In the genomic region with DNA sequence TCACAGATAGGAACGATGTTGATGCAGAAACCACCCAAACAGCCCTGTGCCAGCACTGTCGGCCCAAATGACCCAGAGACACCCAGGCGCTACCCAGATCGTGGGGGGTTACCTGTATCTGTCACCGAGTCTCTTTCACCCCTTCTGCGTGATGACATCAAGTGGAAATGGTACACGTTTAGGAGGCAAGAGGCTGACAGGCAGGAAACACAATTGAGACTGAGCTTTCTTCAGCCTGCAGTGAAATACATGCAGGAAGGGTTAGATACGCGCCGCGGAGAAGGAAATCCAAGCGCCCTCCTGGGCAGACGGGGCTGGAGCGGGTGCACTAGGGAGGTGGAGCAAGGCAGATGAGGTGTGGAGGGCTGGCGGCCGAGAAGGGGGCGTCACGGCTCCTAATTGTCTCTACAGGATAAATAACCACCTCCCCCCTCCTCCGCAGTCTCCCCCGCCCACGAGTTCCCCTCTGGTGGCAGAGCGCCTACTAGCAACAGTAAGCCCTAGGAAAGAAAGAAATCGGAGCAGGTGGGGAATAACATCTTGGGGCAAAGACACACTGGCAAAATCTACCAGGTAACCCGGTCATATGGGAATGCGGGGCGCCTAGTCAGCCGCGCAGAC, we compare ENCODE assay signal across 8 cellular contexts. TPM values are rescaled to one million over a fixed set of nuclear protein-coding genes. Genes with fewer than 3 reads are reported as not detected.
DNase-seq lines count a peak whose midpoint lies in the region; ATAC-seq and TF ChIP-seq lines count a peak whose summit lies in the region.

TSS of gene RNF152 (minus strand) at position 325 of the 621 bp plus-strand sequence. CDS start 76,544 bp downstream, outside the sequence.

- H3K27me3 ChIP-seq in GM06990 (replicated peaks; ENCODE audit: control insufficient read depth, insufficient read depth, low read length) (no peaks in the 10 kb centered on the region; the same call in none of the 2 replicates), adrenal gland (no peaks in the 10 kb centered on the region), heart right ventricle (peaks cover 0 to 61% (median 0%) of the 10 kb centered on the region in 7 donors), parathyroid adenoma (ENCODE audit: control insufficient read depth, insufficient read depth, low read length) (no peaks in the 10 kb centered on the region)

- peak within 1 kb of the TSS in 3 of 5 donors; percentile 67 to 90 (median 82) for H3K27ac ChIP-seq in adrenal gland
- peak within 1 kb of the TSS; percentile 79 to 96 (median 90) for H3K27ac ChIP-seq in heart right ventricle
- H3K27ac ChIP-seq in parathyroid adenoma: peak within 1 kb of the TSS; percentile 76

- ATAC-seq in heart right ventricle (peak in 7 of 8 donors; percentile 5 to 34 (median 24)), GM18517 (IDR thresholded peaks at IDR 0.05; ENCODE audit: unreplicated experiment) (no peak)

- peaks cover 3% of the 10 kb centered on the region for H3K79me2 ChIP-seq in parathyroid adenoma

- H3K4me1 ChIP-seq in adrenal gland (replicated peaks in 1 of 2) (peaks cover 21 to 27% of the 10 kb centered on the region in 2 donors), heart right ventricle (peaks cover 0 to 64% (median 32%) of the 10 kb centered on the region in 9 donors), parathyroid adenoma (peaks cover 27% of the 10 kb centered on the region)

- peak within 1 kb of the TSS; percentile 92 for H2AFZ ChIP-seq in parathyroid adenoma

- peak within 1 kb of the TSS; percentile 82 for H3K4me2 ChIP-seq in parathyroid adenoma (ENCODE audit: low read length)

- peak within 1 kb of the TSS; percentile 67 for H3K4me3 ChIP-seq in GM06990 (replicated peaks; ENCODE audit: low read depth, low read length)
- peak within 1 kb of the TSS; percentile 3 to 76 (median 62) for H3K4me3 ChIP-seq in adrenal gland
- H3K4me3 ChIP-seq in heart right ventricle: peak within 1 kb of the TSS; percentile 32 to 97 (median 90)
- H3K4me3 ChIP-seq in parathyroid adenoma (ENCODE audit: low read depth, low read length): peak within 1 kb of the TSS; percentile 57

- WGBS in adrenal gland, 4 donors: 1 to 3% (median 2%) methylated on average over 24 to 28 of the region's 28 CpGs
- WGBS in heart right ventricle, 2 donors: 6 to 9% methylated on average over 24 to 28 of the region's 28 CpGs

- TF ChIP-seq CTCF in GM06990 (IDR thresholded peaks at IDR 0.05; ENCODE audit: insufficient read depth, low read length, poor library complexity, severe bottlenecking) (no peak), adrenal gland (IDR thresholded peaks at IDR 0.05) (peak in 2 of 6 experiments; percentile 13 to 18), heart right ventricle (IDR thresholded peaks at IDR 0.05) (peak in 4 of 9 donors; percentile 4 to 21 (median 14)), parathyroid adenoma (IDR thresholded peaks at IDR 0.05) (no peak)

- H3K36me3 ChIP-seq in GM06990 (ENCODE audit: control insufficient read depth, insufficient read depth, low read length) (no peaks in the 10 kb centered on the region), adrenal gland (replicated peaks in 1 of 2) (no peaks in the 10 kb centered on the region), heart right ventricle (peaks cover 0 to 32% (median 5%) of the 10 kb centered on the region in 9 donors), parathyroid adenoma (ENCODE audit: control insufficient read depth, insufficient read depth, low read length) (no peaks in the 10 kb centered on the region)

- H3K9ac ChIP-seq in parathyroid adenoma: peak within 1 kb of the TSS; percentile 17

- TF ChIP-seq POLR2A in adrenal gland (IDR thresholded peaks at IDR 0.05): no peak

- intact Hi-C loops in adrenal gland (cut with DNase I): loop anchor here in 1 of 2 donors (2.0 kb wide), 1 partner anchor 256 kb away; no protein-coding TSS in a partner anchor
- intact Hi-C loops in heart right ventricle (cut with DNase I): loop anchor here in 9 of 10 donors (2.0 to 10.0 kb wide), 11 partner anchors 145 to 338 kb away; no protein-coding TSS in a partner anchor

- DNase-seq in GM06990 (ENCODE audit: extremely low read depth, insufficient read length) (peak; percentile 22), NCI-H748 (lab: John Stamatoyannopoulos, UW; ENCODE audit: unreplicated experiment) (peak; percentile 83), adrenal gland (peak; percentile 21 to 73 (median 39)), heart right ventricle (peak; percentile 33 to 44), NCI-H2029 (lab: John Stamatoyannopoulos, UW) (no peak), NCI-H1048 (lab: John Stamatoyannopoulos, UW) (no peak)

- no peaks in the 10 kb centered on the region for H3K9me3 ChIP-seq in adrenal gland (replicated peaks in 1 of 3)
- no peaks in the 10 kb centered on the region for H3K9me3 ChIP-seq in heart right ventricle
- H3K9me3 ChIP-seq in parathyroid adenoma (ENCODE audit: control insufficient read depth, low read length): no peaks in the 10 kb centered on the region

RNA-seq across cellular contexts. Expression of gene RNF152, which starts in this region (rescaled TPM):
- total RNA-seq in adrenal gland (10 to 100 TPM in 7 of 8 donors, 1 to 10 TPM in 1; 6.0 to 31.1 (median 17.6) TPM), heart right ventricle (10 to 100 TPM in 8 of 10 donors, 1 to 10 TPM in 2; 8.6 to 19.1 (median 11.3) TPM)
- polyA plus RNA-seq in adrenal gland (1 to 10 TPM; 1.5 to 3.5 (median 2.7) TPM), heart right ventricle (1 to 10 TPM; 1.7 to 2.7 TPM)

Comparison
In these comparisons a context has a peak if more than half of its experiments do, and no peak if none do; other contexts are left out.
1. DNase-seq: peak in GM06990 (single experiment), NCI-H748 (single experiment), adrenal gland (7 of 7) and heart right ventricle (2 of 2); none in NCI-H2029 (single experiment) and NCI-H1048 (single experiment).
2. Peak in every context shown above with its lines, with median percentiles within 50 percentile points of each other: H3K4me3 ChIP-seq and H3K27ac ChIP-seq.